In the genomic region with DNA sequence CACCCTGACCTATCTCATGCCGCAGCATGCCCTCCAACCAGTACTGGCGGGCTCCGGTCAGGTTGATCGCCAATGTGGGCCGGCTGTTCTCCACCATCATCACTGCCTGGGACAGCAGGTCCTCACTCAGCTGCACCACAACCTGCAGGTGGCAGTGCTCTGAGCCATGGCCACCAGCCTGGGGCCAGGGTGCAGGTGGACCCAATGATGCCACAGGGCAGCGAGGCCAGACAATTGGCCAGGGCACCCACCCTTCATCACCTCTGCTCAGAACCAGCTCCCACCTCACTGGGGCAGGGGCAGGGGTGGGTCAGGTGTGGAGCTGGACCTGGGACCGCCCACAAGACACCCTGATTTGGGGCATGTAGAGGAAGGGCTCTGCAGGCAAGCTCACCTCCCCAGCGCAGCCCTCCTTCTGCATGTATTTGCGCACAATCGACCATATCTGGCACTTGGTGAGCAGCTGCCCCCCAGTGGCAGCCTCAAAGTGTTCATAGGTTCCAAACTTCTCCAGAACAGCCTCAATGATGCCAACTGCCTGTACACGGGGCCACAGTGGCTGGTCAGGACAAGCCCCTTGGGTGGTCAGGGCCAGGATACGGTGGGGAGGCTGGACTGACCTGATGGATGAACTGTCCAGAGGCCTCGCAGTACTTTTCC, we compare ENCODE assay signal across 1 cellular context.
TF ChIP-seq lines count a peak whose summit lies in the region.

No MANE protein-coding gene starts in this region.

TF ChIP-seq in WTC11, 78 proteins besides CTCF, POLR2A, EP300 and RAD21:
- no peak for TF ChIP-seq ZNF121 (CRISPR knock-in tag; IDR thresholded peaks at IDR 0.05)
- no peak for TF ChIP-seq SMAD4 (CRISPR knock-in tag; IDR thresholded peaks at IDR 0.05)
- no peak for TF ChIP-seq ETV6 (CRISPR knock-in tag; IDR thresholded peaks at IDR 0.05)
- no peak for TF ChIP-seq CREM (CRISPR knock-in tag; IDR thresholded peaks at IDR 0.05)
- no peak for TF ChIP-seq ZNF263 (CRISPR knock-in tag; IDR thresholded peaks at IDR 0.05; ENCODE audit: low read depth)
- TF ChIP-seq, protein P1, sequence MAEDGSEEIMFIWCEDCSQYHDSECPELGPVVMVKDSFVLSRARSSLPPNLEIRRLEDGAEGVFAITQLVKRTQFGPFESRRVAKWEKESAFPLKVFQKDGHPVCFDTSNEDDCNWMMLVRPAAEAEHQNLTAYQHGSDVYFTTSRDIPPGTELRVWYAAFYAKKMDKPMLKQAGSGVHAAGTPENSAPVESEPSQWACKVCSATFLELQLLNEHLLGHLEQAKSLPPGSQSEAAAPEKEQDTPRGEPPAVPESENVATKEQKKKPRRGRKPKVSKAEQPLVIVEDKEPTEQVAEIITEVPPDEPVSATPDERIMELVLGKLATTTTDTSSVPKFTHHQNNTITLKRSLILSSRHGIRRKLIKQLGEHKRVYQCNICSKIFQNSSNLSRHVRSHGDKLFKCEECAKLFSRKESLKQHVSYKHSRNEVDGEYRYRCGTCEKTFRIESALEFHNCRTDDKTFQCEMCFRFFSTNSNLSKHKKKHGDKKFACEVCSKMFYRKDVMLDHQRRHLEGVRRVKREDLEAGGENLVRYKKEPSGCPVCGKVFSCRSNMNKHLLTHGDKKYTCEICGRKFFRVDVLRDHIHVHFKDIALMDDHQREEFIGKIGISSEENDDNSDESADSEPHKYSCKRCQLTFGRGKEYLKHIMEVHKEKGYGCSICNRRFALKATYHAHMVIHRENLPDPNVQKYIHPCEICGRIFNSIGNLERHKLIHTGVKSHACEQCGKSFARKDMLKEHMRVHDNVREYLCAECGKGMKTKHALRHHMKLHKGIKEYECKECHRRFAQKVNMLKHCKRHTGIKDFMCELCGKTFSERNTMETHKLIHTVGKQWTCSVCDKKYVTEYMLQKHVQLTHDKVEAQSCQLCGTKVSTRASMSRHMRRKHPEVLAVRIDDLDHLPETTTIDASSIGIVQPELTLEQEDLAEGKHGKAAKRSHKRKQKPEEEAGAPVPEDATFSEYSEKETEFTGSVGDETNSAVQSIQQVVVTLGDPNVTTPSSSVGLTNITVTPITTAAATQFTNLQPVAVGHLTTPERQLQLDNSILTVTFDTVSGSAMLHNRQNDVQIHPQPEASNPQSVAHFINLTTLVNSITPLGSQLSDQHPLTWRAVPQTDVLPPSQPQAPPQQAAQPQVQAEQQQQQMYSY (CRISPR knock-in tag; IDR thresholded peaks at IDR 0.05): no peak
- no peak for TF ChIP-seq ZNF512 (CRISPR knock-in tag; IDR thresholded peaks at IDR 0.05; ENCODE audit: borderline replicate concordance)
- TF ChIP-seq CREB1 (CRISPR knock-in tag; IDR thresholded peaks at IDR 0.05): no peak
- TF ChIP-seq USF2 (CRISPR knock-in tag; IDR thresholded peaks at IDR 0.05): no peak
- TF ChIP-seq, protein P2, sequence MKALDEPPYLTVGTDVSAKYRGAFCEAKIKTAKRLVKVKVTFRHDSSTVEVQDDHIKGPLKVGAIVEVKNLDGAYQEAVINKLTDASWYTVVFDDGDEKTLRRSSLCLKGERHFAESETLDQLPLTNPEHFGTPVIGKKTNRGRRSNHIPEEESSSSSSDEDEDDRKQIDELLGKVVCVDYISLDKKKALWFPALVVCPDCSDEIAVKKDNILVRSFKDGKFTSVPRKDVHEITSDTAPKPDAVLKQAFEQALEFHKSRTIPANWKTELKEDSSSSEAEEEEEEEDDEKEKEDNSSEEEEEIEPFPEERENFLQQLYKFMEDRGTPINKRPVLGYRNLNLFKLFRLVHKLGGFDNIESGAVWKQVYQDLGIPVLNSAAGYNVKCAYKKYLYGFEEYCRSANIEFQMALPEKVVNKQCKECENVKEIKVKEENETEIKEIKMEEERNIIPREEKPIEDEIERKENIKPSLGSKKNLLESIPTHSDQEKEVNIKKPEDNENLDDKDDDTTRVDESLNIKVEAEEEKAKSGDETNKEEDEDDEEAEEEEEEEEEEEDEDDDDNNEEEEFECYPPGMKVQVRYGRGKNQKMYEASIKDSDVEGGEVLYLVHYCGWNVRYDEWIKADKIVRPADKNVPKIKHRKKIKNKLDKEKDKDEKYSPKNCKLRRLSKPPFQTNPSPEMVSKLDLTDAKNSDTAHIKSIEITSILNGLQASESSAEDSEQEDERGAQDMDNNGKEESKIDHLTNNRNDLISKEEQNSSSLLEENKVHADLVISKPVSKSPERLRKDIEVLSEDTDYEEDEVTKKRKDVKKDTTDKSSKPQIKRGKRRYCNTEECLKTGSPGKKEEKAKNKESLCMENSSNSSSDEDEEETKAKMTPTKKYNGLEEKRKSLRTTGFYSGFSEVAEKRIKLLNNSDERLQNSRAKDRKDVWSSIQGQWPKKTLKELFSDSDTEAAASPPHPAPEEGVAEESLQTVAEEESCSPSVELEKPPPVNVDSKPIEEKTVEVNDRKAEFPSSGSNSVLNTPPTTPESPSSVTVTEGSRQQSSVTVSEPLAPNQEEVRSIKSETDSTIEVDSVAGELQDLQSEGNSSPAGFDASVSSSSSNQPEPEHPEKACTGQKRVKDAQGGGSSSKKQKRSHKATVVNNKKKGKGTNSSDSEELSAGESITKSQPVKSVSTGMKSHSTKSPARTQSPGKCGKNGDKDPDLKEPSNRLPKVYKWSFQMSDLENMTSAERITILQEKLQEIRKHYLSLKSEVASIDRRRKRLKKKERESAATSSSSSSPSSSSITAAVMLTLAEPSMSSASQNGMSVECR (CRISPR knock-in tag; IDR thresholded peaks at IDR 0.05; ENCODE audit: borderline replicate concordance): no peak
- no peak for TF ChIP-seq NR3C1 (CRISPR knock-in tag; conservative IDR thresholded peaks at IDR 0.05; ENCODE audit: low read depth)
- TF ChIP-seq EMX1 (CRISPR knock-in tag; IDR thresholded peaks at IDR 0.05): no peak
- TF ChIP-seq NFATC4 (CRISPR knock-in tag; IDR thresholded peaks at IDR 0.05): no peak
- no peak for TF ChIP-seq NR1H2 (CRISPR knock-in tag; IDR thresholded peaks at IDR 0.05)
- TF ChIP-seq MLX (CRISPR knock-in tag; IDR thresholded peaks at IDR 0.05): no peak
TF ChIP-seq in WTC11: peak in this region for 0.
